ENCODE assay signal across 19 cellular contexts in the genomic region with DNA sequence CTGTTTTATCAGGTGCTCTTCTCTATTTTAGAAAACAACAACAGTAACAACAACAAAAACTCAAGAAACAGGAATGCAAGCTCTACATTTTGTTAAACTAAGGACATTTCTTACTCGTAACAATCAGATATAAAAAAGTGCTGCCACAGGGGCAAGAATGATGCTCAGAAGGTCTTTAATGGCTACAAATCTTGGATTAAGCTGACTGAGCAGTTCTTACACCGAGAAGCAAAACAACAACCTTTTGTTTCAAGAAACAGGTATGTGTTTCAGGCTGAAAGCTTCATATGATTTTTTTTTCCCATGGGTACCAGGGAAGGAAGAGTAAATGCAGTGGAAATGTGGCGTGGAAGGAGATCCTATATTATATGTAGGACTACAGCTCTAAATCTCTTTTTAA.
"Had no signal": no experiment of that assay in that cellular context is flagged by ENCODE, and none has a peak within 500 bp of the region (broad histone marks: within the 10 kb centered on the region; RNA-seq: fewer than 3 reads in every experiment).

No MANE protein-coding gene starts in this region.

- H3K27me3 Mint-ChIP-seq: activated CD8-positive, alpha-beta T cell treated with anti-CD3 and anti-CD28 coated beads for 36 hours; activated naive CD8-positive, alpha-beta T cell treated with anti-CD3 and anti-CD28 coated beads, Interleukin-2, amount 10 ng/mL, durations not matched to agents 7 days and 5 days had no signal

- H3K4me3 Mint-ChIP-seq: activated CD8-positive, alpha-beta T cell treated with anti-CD3 and anti-CD28 coated beads for 36 hours; activated naive CD8-positive, alpha-beta T cell treated with anti-CD3 and anti-CD28 coated beads, Interleukin-2, amount 10 ng/mL, durations not matched to agents 7 days and 5 days had no signal

- ATAC-seq: activated CD4-positive, CD25-positive, alpha-beta regulatory T cell treated with anti-CD3 and anti-CD28 coated beads, Interleukin-2, amount 50 U/mL, for 24 hours; activated CD8-positive, alpha-beta T cell treated with anti-CD3 and anti-CD28 coated beads for 36 hours; Right ventricle myocardium inferior had no signal

- H3K36me3 ChIP-seq: adrenal gland, WERI-Rb-1 had no signal

- H3K9me3 ChIP-seq: adrenal gland had no signal

- H3K27me3 ChIP-seq: adrenal gland had no signal

- H3K4me2 ChIP-seq: KMS-11 had no signal

- H3K4me1 ChIP-seq: adrenal gland had no signal

- DNase-seq: activated CD4-positive, alpha-beta T cell treated with anti-CD3 and anti-CD28 coated beads for 4 hours; activated CD8-positive, alpha-beta memory T cell treated with anti-CD3 and anti-CD28 coated beads, Interleukin-2, amount 50 U/mL, for 4 hours; activated CD8-positive, alpha-beta T cell treated with anti-CD3 and anti-CD28 coated beads for 36 hours; activated naive CD4-positive, alpha-beta T cell treated with anti-CD3 and anti-CD28 coated beads, Interleukin-2, amount 50 U/mL, for 16 hours; activated naive CD8-positive, alpha-beta T cell treated with anti-CD3 and anti-CD28 coated beads, Interleukin-2, amount 10 ng/mL, durations not matched to agents 7 days and 5 days; adrenal gland; anterior cingulate cortex; cerebellar nuclear complex; NCI-H1092; NCI-H1694; NCI-H2081 treated with DMSO at 0.1 percent for 48 hours; NCI-H2171; NK-92 treated with Interleukin-12 subunit alpha and Interleukin-12 subunit beta, amount 100 ng/mL, for 24 hours; T-helper 1 cell; WERI-Rb-1 had no signal

- H3K36me3 Mint-ChIP-seq: activated naive CD8-positive, alpha-beta T cell treated with anti-CD3 and anti-CD28 coated beads, Interleukin-2, amount 10 ng/mL, durations not matched to agents 7 days and 5 days had no signal

- H3K4me1 Mint-ChIP-seq: activated naive CD8-positive, alpha-beta T cell treated with anti-CD3 and anti-CD28 coated beads, Interleukin-2, amount 10 ng/mL, durations not matched to agents 7 days and 5 days had no signal

- H3K27ac Mint-ChIP-seq: activated CD8-positive, alpha-beta T cell treated with anti-CD3 and anti-CD28 coated beads for 36 hours; activated naive CD8-positive, alpha-beta T cell treated with anti-CD3 and anti-CD28 coated beads, Interleukin-2, amount 10 ng/mL, durations not matched to agents 7 days and 5 days had no signal

- H3K27ac ChIP-seq: adrenal gland, KMS-11, SK-N-MC, WERI-Rb-1 had no signal

- H3K9ac ChIP-seq: KMS-11 had no signal

- H3K4me3 ChIP-seq: adrenal gland, SK-N-MC had no signal
